28 cellular contexts compared by ENCODE assay signal in genomic region chr10:12427276-12427675, GRCh38.
"Had no signal": no experiment of that assay in that cellular context is flagged by ENCODE, and none has a peak within 500 bp of the region (broad histone marks: within the 10 kb centered on the region; RNA-seq: fewer than 3 reads in every experiment).

No MANE protein-coding gene starts in this region.

- H3K27ac Mint-ChIP-seq: stimulated activated effector memory CD8-positive, alpha-beta T cell treated with anti-CD3 and anti-CD28 coated beads, Interleukin-12 subunit alpha, Interleukin-12 subunit beta, amount 100 ng/mL, for 72 hours; stimulated activated memory B cell treated with anti-CD40 and anti-IgM and Interleukin-4, amounts not matched to agents 10 μg/mL and 1 μg/mL and 100 μg/mL, for 72 hours; stimulated activated naive B cell treated with anti-CD40 and anti-IgM and Interleukin-4, amounts not matched to agents 10 μg/mL and 1 μg/mL and 100 μg/mL, for 72 hours; stimulated activated naive CD8-positive, alpha-beta T cell treated with anti-CD3 and anti-CD28 coated beads, Interleukin-15, amount 100 ng/mL, for 72 hours; stimulated activated naive CD8-positive, alpha-beta T cell treated with anti-CD3 and anti-CD28 coated beads, Interleukin-15, Interleukin-2, amounts not matched to agents 100 ng/mL and 50 ng/mL, for 24 hours; type B pancreatic cell had no signal

- H3K4me3 ChIP-seq: stomach, suprapubic skin, testis, thoracic aorta, thyroid gland, tibial artery, tibial nerve, transverse colon, upper lobe of left lung, upper lobe of right lung, uterus, vagina had no signal

- H3K36me3 ChIP-seq: stomach, suprapubic skin, thoracic aorta, thyroid gland, tibial artery, tibial nerve, transverse colon, upper lobe of left lung, upper lobe of right lung, uterus, vagina had no signal

- ATAC-seq: stimulated activated effector memory CD8-positive, alpha-beta T cell treated with anti-CD3 and anti-CD28 coated beads, Interleukin-12 subunit alpha, Interleukin-12 subunit beta, amount 100 ng/mL, for 72 hours; stimulated activated memory B cell treated with anti-CD40 and anti-IgM and Interleukin-4, amounts not matched to agents 10 μg/mL and 1 μg/mL and 100 μg/mL, for 72 hours; stimulated activated naive B cell treated with anti-CD40 and anti-IgM and Interleukin-4, amounts not matched to agents 10 μg/mL and 1 μg/mL and 100 μg/mL, for 72 hours; stimulated activated naive CD8-positive, alpha-beta T cell treated with anti-CD3 and anti-CD28 coated beads, Interleukin-15, amount 100 ng/mL, for 72 hours; stimulated activated naive CD8-positive, alpha-beta T cell treated with anti-CD3 and anti-CD28 coated beads, Interleukin-15, Interleukin-2, amounts not matched to agents 100 U/mL and 50 U/mL, for 24 hours; upper lobe of right lung had no signal

- H3K9me3 ChIP-seq: stomach, suprapubic skin, testis, thoracic aorta, thyroid gland, tibial artery, tibial nerve, transverse colon, upper lobe of left lung, upper lobe of right lung, uterus, vagina had no signal

- DNase-seq: stimulated activated CD4-positive, alpha-beta T cell treated with anti-CD3 and anti-CD28 coated beads, Interleukin-2, amount 100 ng/mL, for 48 hours; stimulated activated CD4-positive, alpha-beta T cell treated with anti-CD3 and anti-CD28 coated beads, Interleukin-4, amount 100 ng/mL, for 1 hour; stimulated activated CD4-positive, alpha-beta T cell treated with anti-CD3 and anti-CD28 coated beads, Interleukin-4, amount 100 ng/mL, for 24 hours; stimulated activated CD4-positive, alpha-beta T cell treated with anti-CD3 and anti-CD28 coated beads, Interleukin-4, amount 100 ng/mL, for 4 hours; stimulated activated CD8-positive, alpha-beta memory T cell treated with anti-CD3 and anti-CD28 coated beads, Interleukin-4, amount 100 ng/mL, for 48 hours; stimulated activated naive B cell treated with anti-CD40 and anti-IgM and Interleukin-4, amounts not matched to agents 10 μg/mL and 1 μg/mL and 100 μg/mL, for 72 hours; stimulated activated naive CD4-positive, alpha-beta T cell; stimulated activated naive CD4-positive, alpha-beta T cell treated with Interleukin-2 at 50 U/mL for 16 hours; stimulated activated naive CD8-positive, alpha-beta T cell treated with anti-CD3 and anti-CD28 coated beads, Interleukin-15, amount 100 ng/mL, for 72 hours; stimulated activated naive CD8-positive, alpha-beta T cell treated with anti-CD3 and anti-CD28 coated beads, Interleukin-15, Interleukin-2, amounts not matched to agents 100 U/mL and 50 U/mL, for 24 hours; stomach; substantia nigra; testis; tibial artery; transverse colon; trophoblast cell; upper lobe of left lung; upper lobe of right lung; uterus had no signal

- H3K27me3 Mint-ChIP-seq: stimulated activated memory B cell treated with anti-CD40 and anti-IgM and Interleukin-4, amounts not matched to agents 10 μg/mL and 1 μg/mL and 100 μg/mL, for 72 hours; stimulated activated naive B cell treated with anti-CD40 and anti-IgM and Interleukin-4, amounts not matched to agents 10 μg/mL and 1 μg/mL and 100 μg/mL, for 72 hours; stimulated activated naive CD8-positive, alpha-beta T cell treated with anti-CD3 and anti-CD28 coated beads, Interleukin-15, amount 100 ng/mL, for 72 hours; stimulated activated naive CD8-positive, alpha-beta T cell treated with anti-CD3 and anti-CD28 coated beads, Interleukin-15, Interleukin-2, amounts not matched to agents 100 ng/mL and 50 ng/mL, for 24 hours had no signal

- H3K4me3 Mint-ChIP-seq: stimulated activated effector memory CD8-positive, alpha-beta T cell treated with anti-CD3 and anti-CD28 coated beads, Interleukin-12 subunit alpha, Interleukin-12 subunit beta, amount 100 ng/mL, for 72 hours; stimulated activated memory B cell treated with anti-CD40 and anti-IgM and Interleukin-4, amounts not matched to agents 10 μg/mL and 1 μg/mL and 100 μg/mL, for 72 hours; stimulated activated naive B cell treated with anti-CD40 and anti-IgM and Interleukin-4, amounts not matched to agents 10 μg/mL and 1 μg/mL and 100 μg/mL, for 72 hours; stimulated activated naive CD8-positive, alpha-beta T cell treated with anti-CD3 and anti-CD28 coated beads, Interleukin-15, amount 100 ng/mL, for 72 hours; stimulated activated naive CD8-positive, alpha-beta T cell treated with anti-CD3 and anti-CD28 coated beads, Interleukin-15, Interleukin-2, amounts not matched to agents 100 ng/mL and 50 ng/mL, for 24 hours; type B pancreatic cell had no signal

- H3K27ac ChIP-seq: stomach, suprapubic skin, testis, thoracic aorta, tibial artery, tibial nerve, transverse colon, upper lobe of left lung, upper lobe of right lung, uterus, vagina had no signal

- H3K27me3 ChIP-seq: stomach, suprapubic skin, testis, thyroid gland, tibial artery, tibial nerve, transverse colon, upper lobe of left lung, upper lobe of right lung, uterus, vagina had no signal

- H3K4me1 ChIP-seq: thyroid gland, tibial nerve, upper lobe of left lung, upper lobe of right lung, uterus had no signal

- H3K36me3 Mint-ChIP-seq: stimulated activated effector memory CD8-positive, alpha-beta T cell treated with anti-CD3 and anti-CD28 coated beads, Interleukin-12 subunit alpha, Interleukin-12 subunit beta, amount 100 ng/mL, for 72 hours had no signal
